ENCODE assay signal across 8 cellular contexts in genomic region chr4:112636688-112637551, GRCh38. TPM values are rescaled to one million over a fixed set of nuclear protein-coding genes. Genes with fewer than 3 reads are reported as not detected.
DNase-seq lines count a peak whose midpoint lies in the region; ATAC-seq and TF ChIP-seq lines count a peak whose summit lies in the region.

Gene LARP7 (plus strand): TSS chr4:112637143. CDS start chr4:112644670, 7,527 bp downstream.
Gene ZGRF1 (minus strand): TSS chr4:112636909. CDS start chr4:112633176, 3,733 bp downstream.

- peak; percentile 93 for ATAC-seq in HG02885 (IDR thresholded peaks at IDR 0.05; ENCODE audit: poor library complexity, unreplicated experiment)
- peak; percentile 98 to 99 for ATAC-seq in right cardiac atrium

- no peaks in the 10 kb centered on the region for H3K9me3 ChIP-seq in right cardiac atrium (ENCODE audit: control insufficient read depth, low read length)
- no peaks in the 10 kb centered on the region for H3K9me3 ChIP-seq in vagina

- H3K4me3 ChIP-seq in right cardiac atrium (ENCODE audit: low read length) (peak within 1 kb of the TSS; percentile 91), vagina (peak within 1 kb of the TSS; percentile 59 to 61)

- DNase-seq in NCI-H1694 treated with DMSO at 0.1 percent for 48 hours (lab: John Stamatoyannopoulos, UW), result peak; percentile 96
- DNase-seq in T-helper 2 cell, result peak; percentile 88 to 100 (median 98)
- DNase-seq in anterior cingulate cortex (lab: John Stamatoyannopoulos, UW), result peak; percentile 89 to 100 (median 98)
- DNase-seq in right cardiac atrium, result peak; percentile 99
- DNase-seq in pulmonary artery endothelial cell (ENCODE audit: low read depth, low spot score), result peak; percentile 97
- peak; percentile 98 to 100 for DNase-seq in vagina (ENCODE audit: extremely low spot score in 2 of 2)

- H3K27me3 ChIP-seq in right cardiac atrium (ENCODE audit: control insufficient read depth, insufficient read depth), result no peaks in the 10 kb centered on the region
- H3K27me3 ChIP-seq in vagina, result no peaks in the 10 kb centered on the region

- no peaks in the 10 kb centered on the region for H3K4me1 ChIP-seq in right cardiac atrium (ENCODE audit: control insufficient read depth, insufficient read depth, low read length)
- H3K4me1 ChIP-seq in vagina, result peaks cover 19% of the 10 kb centered on the region

- intact Hi-C loops in right cardiac atrium (cut with DNase I), result loop anchor here in 2 of 4 donors (5.0 to 10.0 kb wide), 2 partner anchors 125 to 308 kb away; no protein-coding TSS in a partner anchor
- intact Hi-C loops in vagina (cut with DNase I), result no loop called here

- H3K27ac ChIP-seq in right cardiac atrium (ENCODE audit: low read length) (peak within 1 kb of the TSS; percentile 96), vagina (peak within 1 kb of the TSS; percentile 98)

- WGBS in right cardiac atrium, result under 1% methylated on average over 66 of the region's 66 CpGs

- TF ChIP-seq POLR2A in GM15510 (IDR thresholded peaks at IDR 0.05; ENCODE audit: borderline replicate concordance, extremely low read depth, insufficient read length) (peak; percentile 52), vagina (IDR thresholded peaks at IDR 0.05) (no peak)

- no peaks in the 10 kb centered on the region for H3K36me3 ChIP-seq in vagina

- TF ChIP-seq CTCF in vagina (IDR thresholded peaks at IDR 0.05), result peak; percentile 70 to 97 (median 90)

RNA-seq across cellular contexts. Expression of gene LARP7, which starts in this region (rescaled TPM):
- 10 to 100 TPM; 46.4 to 54.8 (median 49.5) TPM for total RNA-seq in right cardiac atrium
- polyA plus RNA-seq in right cardiac atrium, result 57.4 TPM
- total RNA-seq in pulmonary artery endothelial cell, result 19.1 and 26.4 TPM in 2 replicates
- 33.9 TPM for total RNA-seq in vagina

RNA-seq across cellular contexts. Expression of gene ZGRF1, which starts in this region (rescaled TPM):
- total RNA-seq in right cardiac atrium (1 to 10 TPM; 1.9 to 2.5 (median 2.4) TPM), pulmonary artery endothelial cell (10.1 and 15.8 TPM in 2 replicates), vagina (5.6 TPM)
- 1.2 TPM for polyA plus RNA-seq in right cardiac atrium

Comparison
In these comparisons a context has a peak if more than half of its experiments do, and no peak if none do; other contexts are left out.
1. Peak in every context shown above with its lines: DNase-seq, ATAC-seq, H3K4me3 ChIP-seq and H3K27ac ChIP-seq.